18 cellular contexts compared by ENCODE assay signal in the genomic region with DNA sequence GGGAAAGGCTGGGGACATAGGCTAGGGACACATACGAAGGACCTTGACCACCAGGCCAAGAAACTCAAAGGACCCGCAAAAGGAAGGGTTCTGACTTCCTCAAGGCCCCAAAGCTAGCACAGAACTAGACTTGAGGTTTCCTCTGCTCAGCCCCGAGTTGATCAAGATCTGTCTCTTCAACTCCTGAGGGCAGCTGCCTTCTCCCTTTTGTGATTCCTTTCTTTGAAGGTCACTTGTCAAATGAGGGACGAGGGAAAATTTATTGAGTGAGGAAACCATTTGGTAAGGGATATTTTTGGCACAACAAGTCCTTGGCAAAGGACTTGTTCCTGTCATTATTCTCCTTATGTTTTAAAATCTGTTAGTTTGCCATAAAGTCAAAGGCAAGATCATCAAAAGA. TPM values are rescaled to one million over a fixed set of nuclear protein-coding genes. Genes with fewer than 3 reads are reported as not detected.
DNase-seq lines count a peak whose midpoint lies in the region; ATAC-seq and TF ChIP-seq lines count a peak whose summit lies in the region.
"Had no signal": no experiment of that assay in that cellular context is flagged by ENCODE, and none has a peak within 500 bp of the region (broad histone marks: within the 10 kb centered on the region; RNA-seq: fewer than 3 reads in every experiment).

No MANE protein-coding gene starts in this region.

- intact Hi-C loops in activated CD4-positive, alpha-beta T cell treated with anti-CD3 and anti-CD28 coated beads, Interleukin-2, amount 10 ng/mL, durations not matched to agents 24 days and 14 days (cut with micrococcal nuclease): no loop called here
- intact Hi-C loops in activated CD4-positive, alpha-beta T cell treated with anti-CD3 and anti-CD28 coated beads for 36 hours (cut with DNase I, micrococcal nuclease): no loop called here

- H3K27ac ChIP-seq in Karpas-422 (ENCODE audit: low read length): no peak overlapping the region
- H3K27ac ChIP-seq in trophoblast cell (ENCODE audit: low read depth, low read length): no peak overlapping the region
- H3K27ac ChIP-seq: PC-9, SJCRH30 had no signal

- POLR2A ChIA-PET in activated CD4-positive, alpha-beta T cell treated with anti-CD3 and anti-CD28 coated beads for 36 hours (lab: Charles Lee): no interaction called here

- no peak overlapping the region for H3K4me3 ChIP-seq in Karpas-422 (ENCODE audit: low read length)
- H3K4me3 ChIP-seq in trophoblast cell (ENCODE audit: low read depth, low read length): no peak overlapping the region
- H3K4me3 ChIP-seq: HAP-1, PC-9, SJCRH30 had no signal

- no peak overlapping the region for H3K23ac ChIP-seq in trophoblast cell (ENCODE audit: low read length)

- no CpG with 5 or more reads among the region's 4 CpGs for WGBS in trophoblast cell (ENCODE audit: extremely low coverage, insufficient coverage, insufficient read length)

- no peaks in the 10 kb centered on the region for H3K4me1 ChIP-seq in Karpas-422 (ENCODE audit: low read length)
- peaks cover 6 to 19% of the 10 kb centered on the region in 2 experiments for H3K4me1 ChIP-seq in trophoblast cell (ENCODE audit: control insufficient read depth in 1 of 2, insufficient read depth in 2 of 2, low read length in 2 of 2)
- H3K4me1 ChIP-seq: HAP-1 had no signal

- no peak overlapping the region for H2AFZ ChIP-seq in Karpas-422 (ENCODE audit: low read length)
- no peak overlapping the region for H2AFZ ChIP-seq in trophoblast cell (ENCODE audit: insufficient read depth, low read length, poor library complexity)
- H2AFZ ChIP-seq: PC-9 had no signal

- no peak overlapping the region for H3K4me3 Mint-ChIP-seq in endothelial cell (ENCODE audit: unreplicated experiment)
- H3K4me3 Mint-ChIP-seq in activated CD4-positive, alpha-beta T cell treated with anti-CD3 and anti-CD28 coated beads, Interleukin-2, amount 10 ng/mL, durations not matched to agents 24 days and 14 days: no peak overlapping the region
- H3K4me3 Mint-ChIP-seq in activated CD4-positive, alpha-beta T cell treated with anti-CD3 and anti-CD28 coated beads for 36 hours: no peak overlapping the region
- H3K4me3 Mint-ChIP-seq in activated naive CD8-positive, alpha-beta T cell treated with anti-CD3 and anti-CD28 coated beads, Interleukin-2, amount 50 U/mL, for 24 hours: no peak overlapping the region
- H3K4me3 Mint-ChIP-seq: B cell; CD4-positive, CD25-positive, alpha-beta regulatory T cell had no signal

- no peaks in the 10 kb centered on the region for H4K20me1 ChIP-seq in Karpas-422 (ENCODE audit: insufficient read depth, low read depth, low read length)

- no peak overlapping the region for H4K12ac ChIP-seq in trophoblast cell (ENCODE audit: low read depth, low read length)

- H3K4me2 ChIP-seq in Karpas-422 (ENCODE audit: low read depth, low read length, poor library complexity, severe bottlenecking) (no peak overlapping the region), trophoblast cell (ENCODE audit: low read length) (no peak overlapping the region)
- H3K4me2 ChIP-seq: PC-9 had no signal

- no peak overlapping the region for H3K18ac ChIP-seq in trophoblast cell (ENCODE audit: low read length)

- H3K9me3 ChIP-seq in Karpas-422 (ENCODE audit: low read length): no peaks in the 10 kb centered on the region
- no peaks in the 10 kb centered on the region for H3K9me3 ChIP-seq in trophoblast cell (ENCODE audit: insufficient read depth, low read depth, low read length)
- H3K9me3 ChIP-seq: HAP-1, SJCRH30 had no signal

- H3K27me3 Mint-ChIP-seq in endothelial cell (ENCODE audit: unreplicated experiment): peaks cover 4% of the 10 kb centered on the region
- H3K27me3 Mint-ChIP-seq in activated CD4-positive, alpha-beta T cell treated with anti-CD3 and anti-CD28 coated beads, Interleukin-2, amount 10 ng/mL, durations not matched to agents 24 days and 14 days: peaks cover 13% of the 10 kb centered on the region
- H3K27me3 Mint-ChIP-seq in activated CD4-positive, alpha-beta T cell treated with anti-CD3 and anti-CD28 coated beads for 36 hours: peaks cover 2% of the 10 kb centered on the region
- H3K27me3 Mint-ChIP-seq in activated naive CD8-positive, alpha-beta T cell treated with anti-CD3 and anti-CD28 coated beads, Interleukin-2, amount 50 U/mL, for 24 hours: no peaks in the 10 kb centered on the region
- H3K27me3 Mint-ChIP-seq: B cell had no signal

- peak overlapping the region; percentile 15 for H2AK5ac ChIP-seq in trophoblast cell (ENCODE audit: low read length)

- CTCF ChIA-PET in activated CD4-positive, alpha-beta T cell treated with anti-CD3 and anti-CD28 coated beads for 36 hours (lab: Charles Lee): interaction anchor here (0.6 to 0.9 kb wide), 2 partner anchors 8 to 90 kb away, joined by 3 to 5 read pairs; no protein-coding TSS in a partner anchor

- peaks cover 3% of the 10 kb centered on the region for H3K79me1 ChIP-seq in trophoblast cell (ENCODE audit: low read length)

- H2BK12ac ChIP-seq in trophoblast cell (ENCODE audit: low read length): peak overlapping the region; percentile 4

- peak overlapping the region; percentile 53 for H3K14ac ChIP-seq in trophoblast cell (ENCODE audit: low read length)

- H3K27me3 ChIP-seq in Karpas-422 (ENCODE audit: low read length) (no peaks in the 10 kb centered on the region), trophoblast cell (ENCODE audit: insufficient read depth, low read length) (no peaks in the 10 kb centered on the region)

- H3K36me3 ChIP-seq in Karpas-422 (ENCODE audit: insufficient read depth, low read length) (no peaks in the 10 kb centered on the region), trophoblast cell (ENCODE audit: control insufficient read depth in 1 of 2, insufficient read depth in 2 of 2, low read length in 2 of 2) (no peaks in the 10 kb centered on the region)
- H3K36me3 ChIP-seq: HAP-1, SJCRH30 had no signal

- no peaks in the 10 kb centered on the region for H3K9me3 Mint-ChIP-seq in endothelial cell (ENCODE audit: unreplicated experiment)
- no peaks in the 10 kb centered on the region for H3K9me3 Mint-ChIP-seq in activated CD4-positive, alpha-beta T cell treated with anti-CD3 and anti-CD28 coated beads, Interleukin-2, amount 10 ng/mL, durations not matched to agents 24 days and 14 days
- no peaks in the 10 kb centered on the region for H3K9me3 Mint-ChIP-seq in activated CD4-positive, alpha-beta T cell treated with anti-CD3 and anti-CD28 coated beads for 36 hours (ENCODE audit: low read depth)
- no peaks in the 10 kb centered on the region for H3K9me3 Mint-ChIP-seq in activated naive CD8-positive, alpha-beta T cell treated with anti-CD3 and anti-CD28 coated beads, Interleukin-2, amount 50 U/mL, for 24 hours
- H3K9me3 Mint-ChIP-seq: CD4-positive, CD25-positive, alpha-beta regulatory T cell had no signal

- DNase-seq in Karpas-422 (peak; percentile 30), endothelial cell (ENCODE audit: low spot score) (no peak), trophoblast cell (no peak)
- no peak for DNase-seq in activated CD4-positive, alpha-beta T cell treated with anti-CD3 and anti-CD28 coated beads, Interleukin-2, amount 10 ng/mL, durations not matched to agents 24 days and 14 days
- DNase-seq in activated CD4-positive, alpha-beta T cell treated with anti-CD3 and anti-CD28 coated beads for 36 hours: no peak
- no peak for DNase-seq in activated naive CD8-positive, alpha-beta T cell treated with anti-CD3 and anti-CD28 coated beads, Interleukin-2, amount 50 U/mL, for 24 hours
- DNase-seq: Calu3; CD4-positive, CD25-positive, alpha-beta regulatory T cell; DMS53; NCI-H1436 treated with DMSO at 0.1 percent for 48 hours; NCI-H2081; NCI-H510A; NCI-H774; PC-9 had no signal

- H3K27ac Mint-ChIP-seq in endothelial cell (ENCODE audit: unreplicated experiment): peak overlapping the region; percentile 11
- no peak overlapping the region for H3K27ac Mint-ChIP-seq in activated CD4-positive, alpha-beta T cell treated with anti-CD3 and anti-CD28 coated beads, Interleukin-2, amount 10 ng/mL, durations not matched to agents 24 days and 14 days
- no peak overlapping the region for H3K27ac Mint-ChIP-seq in activated CD4-positive, alpha-beta T cell treated with anti-CD3 and anti-CD28 coated beads for 36 hours
- H3K27ac Mint-ChIP-seq in activated naive CD8-positive, alpha-beta T cell treated with anti-CD3 and anti-CD28 coated beads, Interleukin-2, amount 50 U/mL, for 24 hours: no peak overlapping the region
- H3K27ac Mint-ChIP-seq: B cell had no signal

- H3K9me2 ChIP-seq in Karpas-422 (replicated peaks; ENCODE audit: insufficient read depth, low read length): no peaks in the 10 kb centered on the region

- H2BK120ac ChIP-seq in trophoblast cell (ENCODE audit: insufficient read depth, low read length, poor library complexity): peak overlapping the region; percentile 0

- no peak for ATAC-seq in activated CD4-positive, alpha-beta T cell treated with anti-CD3 and anti-CD28 coated beads for 36 hours
- no peak for ATAC-seq in HG03196 (IDR thresholded peaks at IDR 0.05; ENCODE audit: unreplicated experiment)
- ATAC-seq in activated naive CD8-positive, alpha-beta T cell treated with anti-CD3 and anti-CD28 coated beads, Interleukin-2, amount 50 U/mL, for 24 hours: no peak

- H4K8ac ChIP-seq in trophoblast cell (ENCODE audit: low read depth, low read length): peak overlapping the region; percentile 17

- H3K9ac ChIP-seq in Karpas-422 (ENCODE audit: low read length): no peak overlapping the region
- no peak overlapping the region for H3K9ac ChIP-seq in trophoblast cell (ENCODE audit: low read length)

- TF ChIP-seq CTCF in endothelial cell (IDR thresholded peaks at IDR 0.05; ENCODE audit: unreplicated experiment): no peak

- no peaks in the 10 kb centered on the region for H3K36me3 Mint-ChIP-seq in endothelial cell (ENCODE audit: low read depth, unreplicated experiment)
- no peaks in the 10 kb centered on the region for H3K36me3 Mint-ChIP-seq in activated CD4-positive, alpha-beta T cell treated with anti-CD3 and anti-CD28 coated beads, Interleukin-2, amount 10 ng/mL, durations not matched to agents 24 days and 14 days (ENCODE audit: low read depth)
- H3K36me3 Mint-ChIP-seq in activated CD4-positive, alpha-beta T cell treated with anti-CD3 and anti-CD28 coated beads for 36 hours (ENCODE audit: low read depth): no peaks in the 10 kb centered on the region
- H3K36me3 Mint-ChIP-seq in activated naive CD8-positive, alpha-beta T cell treated with anti-CD3 and anti-CD28 coated beads, Interleukin-2, amount 50 U/mL, for 24 hours (ENCODE audit: low read depth): no peaks in the 10 kb centered on the region
- H3K36me3 Mint-ChIP-seq: CD4-positive, CD25-positive, alpha-beta regulatory T cell had no signal

- peak overlapping the region; percentile 20 for H4K91ac ChIP-seq in trophoblast cell (ENCODE audit: low read depth, low read length)

- H3K4ac ChIP-seq in trophoblast cell (ENCODE audit: low read depth, low read length): no peak overlapping the region

- H2BK5ac ChIP-seq in trophoblast cell (ENCODE audit: low read depth, low read length, poor library complexity): peak overlapping the region; percentile 10

- H3K79me2 ChIP-seq in Karpas-422 (ENCODE audit: low read length) (no peaks in the 10 kb centered on the region), trophoblast cell (ENCODE audit: control insufficient read depth, insufficient read depth, low read length, poor library complexity) (no peaks in the 10 kb centered on the region)

- H3K4me1 Mint-ChIP-seq in endothelial cell (ENCODE audit: unreplicated experiment): peaks cover 20% of the 10 kb centered on the region
- H3K4me1 Mint-ChIP-seq in activated CD4-positive, alpha-beta T cell treated with anti-CD3 and anti-CD28 coated beads, Interleukin-2, amount 10 ng/mL, durations not matched to agents 24 days and 14 days: no peaks in the 10 kb centered on the region
- H3K4me1 Mint-ChIP-seq in activated CD4-positive, alpha-beta T cell treated with anti-CD3 and anti-CD28 coated beads for 36 hours: no peaks in the 10 kb centered on the region
- H3K4me1 Mint-ChIP-seq in activated naive CD8-positive, alpha-beta T cell treated with anti-CD3 and anti-CD28 coated beads, Interleukin-2, amount 50 U/mL, for 24 hours: no peaks in the 10 kb centered on the region
- H3K4me1 Mint-ChIP-seq: B cell; CD4-positive, CD25-positive, alpha-beta regulatory T cell had no signal

RNA-seq across cellular contexts. Expression of a gene that starts 12.3 kb away (rescaled TPM):
- 7.4 and 14.2 TPM in 2 replicates for total RNA-seq in Karpas-422 (2014; rRNA removed; shearing (Covaris generic); ENCODE audit: low replicate concordance)
- 52.8 TPM for total RNA-seq in endothelial cell (ENCODE audit: unreplicated experiment)
- 36.9 and 37.0 TPM in 2 replicates for polyA plus RNA-seq in trophoblast cell (2013)
- total RNA-seq in activated CD4-positive, alpha-beta T cell treated with anti-CD3 and anti-CD28 coated beads, Interleukin-2, amount 10 ng/mL, durations not matched to agents 24 days and 14 days: 18.4 and 24.4 TPM in 2 replicates
- 10 to 100 TPM; 14.4 to 16.7 TPM for total RNA-seq in activated CD4-positive, alpha-beta T cell treated with anti-CD3 and anti-CD28 coated beads for 36 hours
